ENCODE assay signal across 6 cellular contexts in genomic region chr22:33027151-33027550, GRCh38. TPM values are rescaled to one million over a fixed set of nuclear protein-coding genes. Genes with fewer than 3 reads are reported as not detected.
"Had no signal": no experiment of that assay in that cellular context is flagged by ENCODE, and none has a peak within 500 bp of the region (broad histone marks: within the 10 kb centered on the region; RNA-seq: fewer than 3 reads in every experiment).

No MANE protein-coding gene starts in this region.

RNA-seq across cellular contexts. Expression of gene SYN3, which starts 31.0 kb away (rescaled TPM):
- total RNA-seq: endothelial cell of umbilical vein, epithelial cell of proximal tubule, glomerular endothelial cell, kidney epithelial cell, left ventricle myocardium superior, myocyte had no signal
